ENCODE assay signal across 22 cellular contexts in genomic region chr3:52430416-52430810, GRCh38. TPM values are rescaled to one million over a fixed set of nuclear protein-coding genes. Genes with fewer than 3 reads are reported as not detected.
DNase-seq lines count a peak whose midpoint lies in the region; ATAC-seq, FAIRE-seq and TF ChIP-seq lines count a peak whose summit lies in the region.
"Had no signal": no experiment of that assay in that cellular context is flagged by ENCODE, and none has a peak within 500 bp of the region (broad histone marks: within the 10 kb centered on the region; RNA-seq: fewer than 3 reads in every experiment).

No MANE protein-coding gene starts in this region.

- no peak overlapping the region for H3K27ac Mint-ChIP-seq in stimulated activated memory B cell treated with anti-CD40 and anti-IgM and Interleukin-4, amounts not matched to agents 10 μg/mL and 1 μg/mL and 100 μg/mL, for 72 hours
- H3K27ac Mint-ChIP-seq: CD14-positive monocyte had no signal

- no peak overlapping the region for H2AFZ ChIP-seq in HepG2 (ENCODE audit: low read length)

- no peaks in the 10 kb centered on the region for H3K9me3 ChIP-seq in HepG2 (ENCODE audit: low read length)
- H3K9me3 ChIP-seq in right lobe of liver, result no peaks in the 10 kb centered on the region
- no peaks in the 10 kb centered on the region for H3K9me3 ChIP-seq in kidney (ENCODE audit: control insufficient read depth in 1 of 2, low read length in 2 of 2)
- no peaks in the 10 kb centered on the region for H3K9me3 ChIP-seq in psoas muscle

- peak overlapping the region; percentile 68 for H3K4me2 ChIP-seq in HepG2 (ENCODE audit: low read depth, low read length)

- H3K9ac ChIP-seq in HepG2 (ENCODE audit: insufficient read depth, low read depth, low read length) (peak overlapping the region; percentile 61), kidney (ENCODE audit: low read length in 2 of 2) (no peak overlapping the region)

- TSS peak; percentile 93 for BruUV-seq in HepG2 (replicated peaks; lab: Mats Ljungman, UMichigan)

- TF ChIP-seq CTCF in HepG2 (CRISPR knock-in tag; IDR thresholded peaks at IDR 0.05) (no peak), right lobe of liver (IDR thresholded peaks at IDR 0.05) (no peak), kidney (IDR thresholded peaks at IDR 0.05; ENCODE audit: borderline replicate concordance, extremely low read depth, insufficient read depth) (no peak), psoas muscle (IDR thresholded peaks at IDR 0.05) (no peak)

- H3K27ac ChIP-seq in HepG2 (ENCODE audit: extremely low read length, insufficient read depth, low read length) (peak overlapping the region; percentile 83), right lobe of liver (no peak overlapping the region), kidney (ENCODE audit: low read depth in 2 of 2, low read length in 2 of 2) (peak overlapping the region in 1 of 2 donors; percentile 74), psoas muscle (peak overlapping the region; percentile 61)
- H3K27ac ChIP-seq: RWPE1 had no signal

- TF ChIP-seq POLR2A in HepG2 (IDR thresholded peaks at IDR 0.05; ENCODE audit: insufficient read depth in 1 of 2, low read depth in 2 of 2, low read length in 2 of 2) (no peak), right lobe of liver (IDR thresholded peaks at IDR 0.05) (no peak)

- intact Hi-C loops in HepG2 (cut with micrococcal nuclease; ENCODE audit: unreplicated experiment) (no loop called here), right lobe of liver (cut with DNase I) (no loop called here), kidney (cut with DNase I) (no loop called here), psoas muscle (cut with DNase I) (no loop called here)

- TF ChIP-seq EP300 in HepG2 (IDR thresholded peaks at IDR 0.05; ENCODE audit: low read depth in 2 of 2, low read length in 2 of 2), result no peak
- no peak for TF ChIP-seq EP300 in HepG2 (CRISPR knock-in tag; IDR thresholded peaks at IDR 0.05; ENCODE audit: borderline replicate concordance)

- H3K4me3 Mint-ChIP-seq in stimulated activated memory B cell treated with anti-CD40 and anti-IgM and Interleukin-4, amounts not matched to agents 10 μg/mL and 1 μg/mL and 100 μg/mL, for 72 hours, result no peak overlapping the region
- H3K4me3 Mint-ChIP-seq: CD14-positive monocyte had no signal

- H3K9me3 Mint-ChIP-seq in stimulated activated memory B cell treated with anti-CD40 and anti-IgM and Interleukin-4, amounts not matched to agents 10 μg/mL and 1 μg/mL and 100 μg/mL, for 72 hours, result no peaks in the 10 kb centered on the region

- H3K4me1 ChIP-seq in HepG2 (ENCODE audit: insufficient read depth, low read length) (peaks cover 66% of the 10 kb centered on the region), right lobe of liver (no peaks in the 10 kb centered on the region), kidney (ENCODE audit: control insufficient read depth in 1 of 2, insufficient read depth in 1 of 2, low read depth in 1 of 2, low read length in 2 of 2) (peaks cover 12 to 15% of the 10 kb centered on the region in 2 donors), psoas muscle (peaks cover 15% of the 10 kb centered on the region)

- DNase-seq in HepG2 (ENCODE audit: low spot score) (no peak), right lobe of liver (no peak), kidney (peak; percentile 51), psoas muscle (no peak)
- DNase-seq in activated CD4-positive, alpha-beta T cell treated with anti-CD3 and anti-CD28 coated beads for 4 hours, result no peak
- DNase-seq: ACHN; AML-193; DMS 273 treated with DMSO at 0.1 percent for 48 hours; GF-D8; KBM-7; MV-4-11; NCI-H1417 treated with DMSO at 0.1 percent for 48 hours; NCI-H1930; NCI-H446; NK-92 treated with Interleukin-12 subunit alpha and Interleukin-12 subunit beta, amount 100 ng/mL, for 24 hours had no signal

- in situ Hi-C loops in HepG2 (cut with HindIII; ENCODE audit: extremely low pct_ligation_motif_present, low pct_unique_long_range_greater_than_20kb), result no loop called here

- no peaks in the 10 kb centered on the region for H3K36me3 ChIP-seq in HepG2 (replicated peaks in 1 of 2; ENCODE audit: control insufficient read depth in 1 of 2, insufficient read depth in 2 of 2, low read length in 2 of 2)
- no peaks in the 10 kb centered on the region for H3K36me3 ChIP-seq in right lobe of liver
- H3K36me3 ChIP-seq in kidney (ENCODE audit: control insufficient read depth in 1 of 2, insufficient read depth in 2 of 2, low read length in 2 of 2), result no peaks in the 10 kb centered on the region
- H3K36me3 ChIP-seq in psoas muscle (ENCODE audit: insufficient read depth in 1 of 2, low read depth in 1 of 2), result no peaks in the 10 kb centered on the region

- H3K79me2 ChIP-seq in HepG2 (ENCODE audit: insufficient read depth, low read length), result no peaks in the 10 kb centered on the region

- CTCF ChIA-PET in HepG2 (lab: Yijun Ruan, JAX; ENCODE audit: low intra/inter-chr PET ratio, low total read pairs), result interaction anchor here (4.0 kb wide), 1 partner anchor 16 kb away, joined by 83 read pairs; the partner anchor contains the start of gene SEMA3G

- no peaks in the 10 kb centered on the region for H3K4me1 Mint-ChIP-seq in stimulated activated memory B cell treated with anti-CD40 and anti-IgM and Interleukin-4, amounts not matched to agents 10 μg/mL and 1 μg/mL and 100 μg/mL, for 72 hours

- H3K27me3 Mint-ChIP-seq in stimulated activated memory B cell treated with anti-CD40 and anti-IgM and Interleukin-4, amounts not matched to agents 10 μg/mL and 1 μg/mL and 100 μg/mL, for 72 hours, result no peaks in the 10 kb centered on the region

- TF ChIP-seq RAD21 in HepG2 (CRISPR knock-in tag; IDR thresholded peaks at IDR 0.05), result no peak

- no peaks in the 10 kb centered on the region for H3K36me3 Mint-ChIP-seq in stimulated activated memory B cell treated with anti-CD40 and anti-IgM and Interleukin-4, amounts not matched to agents 10 μg/mL and 1 μg/mL and 100 μg/mL, for 72 hours
- H3K36me3 Mint-ChIP-seq: CD14-positive monocyte had no signal

- no peaks in the 10 kb centered on the region for H3K27me3 ChIP-seq in HepG2 (ENCODE audit: control insufficient read depth in 1 of 2, insufficient read depth in 2 of 2, low read length in 2 of 2)
- no peaks in the 10 kb centered on the region for H3K27me3 ChIP-seq in right lobe of liver
- H3K27me3 ChIP-seq in psoas muscle (ENCODE audit: insufficient read depth in 3 of 3, low read length in 2 of 3), result no peaks in the 10 kb centered on the region

- peak; percentile 1; the same call in 1 of the 3 replicates for ATAC-seq in HepG2
- ATAC-seq in right lobe of liver, result no peak
- ATAC-seq in psoas muscle, result no peak
- no peak for ATAC-seq in GM19023 (IDR thresholded peaks at IDR 0.05; ENCODE audit: unreplicated experiment)
- ATAC-seq in stimulated activated memory B cell treated with anti-CD40 and anti-IgM and Interleukin-4, amounts not matched to agents 10 μg/mL and 1 μg/mL and 100 μg/mL, for 72 hours, result no peak

- no peak for FAIRE-seq in HepG2 (lab: Jason Lieb, UNC)
- no peak for FAIRE-seq in kidney (lab: Jason Lieb, UNC)
- FAIRE-seq: GM12891, H1 had no signal

- H3K4me3 ChIP-seq in HepG2 (replicated peaks in 1 of 3; ENCODE audit: insufficient read depth in 1 of 3, low read depth in 2 of 3, low read length in 3 of 3) (peak overlapping the region in 1 of 3 experiments; percentile 34; a peak in 2 of 6 replicates), right lobe of liver (no peak overlapping the region), kidney (ENCODE audit: low read length in 2 of 2) (no peak overlapping the region), psoas muscle (no peak overlapping the region)

- 70% methylated on average over 9 of the region's 9 CpGs for WGBS in HepG2 (ENCODE audit: low lambda C conversion rate)
- 75% methylated on average over 5 of the region's 9 CpGs for WGBS in right lobe of liver (ENCODE audit: insufficient coverage, low coverage, low lambda C conversion rate, missing lambda C conversion rate)
- WGBS in psoas muscle, 3 donors, result 75 to 86% (median 79%) methylated on average over 9 of the region's 9 CpGs

- POLR2A ChIA-PET in HepG2 (lab: Yijun Ruan, JAX), result interaction anchor here (0.9 to 1.2 kb wide), 2 partner anchors 15 to 106 kb away, joined by 3 read pairs; partner anchors contain the start of genes SEMA3G and UQCC5

- no peaks in the 10 kb centered on the region for H4K20me1 ChIP-seq in HepG2 (ENCODE audit: insufficient read depth, low read length)

RNA-seq across cellular contexts. Expression of gene SEMA3G, which starts 14.5 kb away (rescaled TPM):
- 2.0 and 6.1 TPM in 2 replicates for total RNA-seq in HepG2 (2016; rRNA removed; fragmentation: Illumina TruSeq; extraction: Trizol)
- total RNA-seq in HepG2 (2016; cell fraction: cytosol; rRNA removed; fragmentation: Illumina TruSeq; extraction: Trizol; ENCODE audit: low read depth), result 0.44 and 0.61 TPM in 2 replicates
- 1.9 and 7.2 TPM in 2 replicates for total RNA-seq in HepG2 (2016; cell fraction: insoluble cytoplasmic fraction; rRNA removed; fragmentation: Illumina TruSeq; extraction: Trizol)
- total RNA-seq in HepG2 (2016; cell fraction: membrane; rRNA removed; fragmentation: Illumina TruSeq; extraction: Trizol), result 1.0 and 1.1 TPM in 2 replicates
- total RNA-seq in HepG2 (2016; cell fraction: nucleus; rRNA removed; fragmentation: Illumina TruSeq; extraction: Trizol), result 5.8 and 8.3 TPM in 2 replicates
- polyA plus RNA-seq in HepG2 (2011; rRNA removed), result 8.3 and 13.4 TPM in 2 replicates
- polyA plus RNA-seq in HepG2 (2011; cell fraction: cytosol; rRNA removed), result 8.0 and 10.3 TPM in 2 replicates
- 21.7 and 30.5 TPM in 2 replicates for polyA plus RNA-seq in HepG2 (2011; cell fraction: nucleus; rRNA removed)
- 14.2 and 15.4 TPM in 2 replicates for polyA plus RNA-seq in HepG2 (2012)
- 0.33 and 0.36 TPM in 2 replicates for polyA plus RNA-seq in HepG2 (2016; cell fraction: cytosol; fragmentation: Illumina TruSeq; extraction: Trizol; ENCODE audit: low read depth)
- polyA plus RNA-seq in HepG2 (2016; cell fraction: insoluble cytoplasmic fraction; fragmentation: Illumina TruSeq; extraction: Trizol; ENCODE audit: low read depth), result 1.4 and 2.1 TPM in 2 replicates
- polyA plus RNA-seq in HepG2 (2016; cell fraction: membrane; fragmentation: Illumina TruSeq; extraction: Trizol; ENCODE audit: low read depth), result 0.62 and 0.71 TPM in 2 replicates
- polyA plus RNA-seq in HepG2 (2016; cell fraction: nucleus; fragmentation: Illumina TruSeq; extraction: Trizol; ENCODE audit: insufficient read depth, low read depth), result 8.4 and 8.8 TPM in 2 replicates
- polyA minus RNA-seq in HepG2 (2011; rRNA and poly(A)+ RNA removed; ENCODE audit: low replicate concordance), result 1.2 and 22.3 TPM in 2 replicates
- 6.4 and 10.0 TPM in 2 replicates for polyA minus RNA-seq in HepG2 (2011; cell fraction: cytosol; rRNA and poly(A)+ RNA removed)
- 11.9 and 12.6 TPM in 2 replicates for polyA minus RNA-seq in HepG2 (2011; cell fraction: nucleus; rRNA and poly(A)+ RNA removed)
- 1 to 10 TPM in 2 of 6 experiments, under 1 TPM in 4; 0.60 to 2.8 (median 0.80) TPM for total RNA-seq in right lobe of liver
- 25.7 TPM for total RNA-seq in kidney
- polyA plus RNA-seq in kidney (ENCODE audit: insufficient read depth, low read depth, low replicate concordance), result 28.2 TPM
- total RNA-seq in psoas muscle, result 10 to 100 TPM in 2 of 4 donors, 1 to 10 TPM in 2; 6.0 to 13.8 (median 9.5) TPM
- polyA plus RNA-seq in psoas muscle, result 1 to 10 TPM; 6.2 to 8.8 (median 6.5) TPM
- polyA plus RNA-seq: CD14-positive monocyte had no signal

RNA-seq across cellular contexts. Expression of gene PHF7, which starts 20.0 kb away (rescaled TPM):
- total RNA-seq in HepG2 (2016; rRNA removed; fragmentation: Illumina TruSeq; extraction: Trizol), result 4.5 and 5.2 TPM in 2 replicates
- total RNA-seq in HepG2 (2016; cell fraction: cytosol; rRNA removed; fragmentation: Illumina TruSeq; extraction: Trizol; ENCODE audit: low read depth), result 6.6 and 9.4 TPM in 2 replicates
- 4.7 TPM in 2 replicates for total RNA-seq in HepG2 (2016; cell fraction: insoluble cytoplasmic fraction; rRNA removed; fragmentation: Illumina TruSeq; extraction: Trizol)
- 8.8 and 9.5 TPM in 2 replicates for total RNA-seq in HepG2 (2016; cell fraction: membrane; rRNA removed; fragmentation: Illumina TruSeq; extraction: Trizol)
- 5.2 and 5.7 TPM in 2 replicates for total RNA-seq in HepG2 (2016; cell fraction: nucleus; rRNA removed; fragmentation: Illumina TruSeq; extraction: Trizol)
- polyA plus RNA-seq in HepG2 (2011; rRNA removed), result 8.8 and 12.6 TPM in 2 replicates
- polyA plus RNA-seq in HepG2 (2011; cell fraction: cytosol; rRNA removed), result 5.8 and 6.9 TPM in 2 replicates
- polyA plus RNA-seq in HepG2 (2011; cell fraction: nucleus; rRNA removed), result 20.4 and 21.4 TPM in 2 replicates
- polyA plus RNA-seq in HepG2 (2012), result 6.3 and 8.7 TPM in 2 replicates
- polyA plus RNA-seq in HepG2 (2016; cell fraction: cytosol; fragmentation: Illumina TruSeq; extraction: Trizol; ENCODE audit: low read depth), result 4.0 and 5.7 TPM in 2 replicates
- 4.4 and 4.9 TPM in 2 replicates for polyA plus RNA-seq in HepG2 (2016; cell fraction: insoluble cytoplasmic fraction; fragmentation: Illumina TruSeq; extraction: Trizol; ENCODE audit: low read depth)
- polyA plus RNA-seq in HepG2 (2016; cell fraction: membrane; fragmentation: Illumina TruSeq; extraction: Trizol; ENCODE audit: low read depth), result 5.7 and 8.0 TPM in 2 replicates
- 11.1 and 11.4 TPM in 2 replicates for polyA plus RNA-seq in HepG2 (2016; cell fraction: nucleus; fragmentation: Illumina TruSeq; extraction: Trizol; ENCODE audit: insufficient read depth, low read depth)
- 6.1 and 6.8 TPM in 2 replicates for polyA minus RNA-seq in HepG2 (2011; rRNA and poly(A)+ RNA removed; ENCODE audit: low replicate concordance)
- 3.0 and 4.6 TPM in 2 replicates for polyA minus RNA-seq in HepG2 (2011; cell fraction: cytosol; rRNA and poly(A)+ RNA removed)
- polyA minus RNA-seq in HepG2 (2011; cell fraction: nucleus; rRNA and poly(A)+ RNA removed), result 17.4 and 17.6 TPM in 2 replicates
- 1 to 10 TPM; 2.6 to 4.8 (median 4.0) TPM for total RNA-seq in right lobe of liver
- total RNA-seq in kidney, result 8.8 TPM
- polyA plus RNA-seq in kidney (ENCODE audit: insufficient read depth, low read depth, low replicate concordance), result 3.9 TPM
- 10 to 100 TPM in 1 of 4 donors, 1 to 10 TPM in 3; 4.2 to 15.5 (median 7.3) TPM for total RNA-seq in psoas muscle
- 10 to 100 TPM in 1 of 3 donors, 1 to 10 TPM in 2; 4.2 to 13.4 (median 4.6) TPM for polyA plus RNA-seq in psoas muscle

RNA-seq across cellular contexts. Expression of gene BAP1, which starts 20.6 kb away (rescaled TPM):
- 46.9 and 59.1 TPM in 2 replicates for total RNA-seq in HepG2 (2016; rRNA removed; fragmentation: Illumina TruSeq; extraction: Trizol)
- total RNA-seq in HepG2 (2016; cell fraction: cytosol; rRNA removed; fragmentation: Illumina TruSeq; extraction: Trizol; ENCODE audit: low read depth), result 21.1 and 21.7 TPM in 2 replicates
- total RNA-seq in HepG2 (2016; cell fraction: insoluble cytoplasmic fraction; rRNA removed; fragmentation: Illumina TruSeq; extraction: Trizol), result 42.9 and 60.4 TPM in 2 replicates
- 58.0 and 59.4 TPM in 2 replicates for total RNA-seq in HepG2 (2016; cell fraction: membrane; rRNA removed; fragmentation: Illumina TruSeq; extraction: Trizol)
- total RNA-seq in HepG2 (2016; cell fraction: nucleus; rRNA removed; fragmentation: Illumina TruSeq; extraction: Trizol), result 36.8 and 40.5 TPM in 2 replicates
- 66.1 and 67.1 TPM in 2 replicates for polyA plus RNA-seq in HepG2 (2011; rRNA removed)
- 48.2 and 60.5 TPM in 2 replicates for polyA plus RNA-seq in HepG2 (2011; cell fraction: cytosol; rRNA removed)
- 163 and 192 TPM in 2 replicates for polyA plus RNA-seq in HepG2 (2011; cell fraction: nucleus; rRNA removed)
- polyA plus RNA-seq in HepG2 (2012), result 45.8 and 59.1 TPM in 2 replicates
- 15.5 and 16.5 TPM in 2 replicates for polyA plus RNA-seq in HepG2 (2016; cell fraction: cytosol; fragmentation: Illumina TruSeq; extraction: Trizol; ENCODE audit: low read depth)
- 43.9 and 49.5 TPM in 2 replicates for polyA plus RNA-seq in HepG2 (2016; cell fraction: insoluble cytoplasmic fraction; fragmentation: Illumina TruSeq; extraction: Trizol; ENCODE audit: low read depth)
- 45.8 and 47.0 TPM in 2 replicates for polyA plus RNA-seq in HepG2 (2016; cell fraction: membrane; fragmentation: Illumina TruSeq; extraction: Trizol; ENCODE audit: low read depth)
- polyA plus RNA-seq in HepG2 (2016; cell fraction: nucleus; fragmentation: Illumina TruSeq; extraction: Trizol; ENCODE audit: insufficient read depth, low read depth), result 76.0 and 87.9 TPM in 2 replicates
- polyA minus RNA-seq in HepG2 (2011; rRNA and poly(A)+ RNA removed; ENCODE audit: low replicate concordance), result 109 and 119 TPM in 2 replicates
- polyA minus RNA-seq in HepG2 (2011; cell fraction: cytosol; rRNA and poly(A)+ RNA removed), result 30.5 and 32.0 TPM in 2 replicates
- polyA minus RNA-seq in HepG2 (2011; cell fraction: nucleus; rRNA and poly(A)+ RNA removed), result 42.9 and 47.1 TPM in 2 replicates
- total RNA-seq in right lobe of liver, result 10 to 100 TPM; 33.1 to 46.5 (median 38.7) TPM
- total RNA-seq in kidney, result 72.5 TPM
- 61.6 TPM for polyA plus RNA-seq in kidney (ENCODE audit: insufficient read depth, low read depth, low replicate concordance)
- 10 to 100 TPM; 61.1 to 78.1 (median 70.7) TPM for total RNA-seq in psoas muscle
- polyA plus RNA-seq in psoas muscle, result 100 to 1,000 TPM in 1 of 3 donors, 10 to 100 TPM in 2; 65.7 to 104 (median 78.9) TPM

RNA-seq across cellular contexts. Expression of gene TNNC1, which starts 23.4 kb away (rescaled TPM):
- total RNA-seq in HepG2 (2016; rRNA removed; fragmentation: Illumina TruSeq; extraction: Trizol), result 11.8 and 18.7 TPM in 2 replicates
- 4.4 and 4.6 TPM in 2 replicates for total RNA-seq in HepG2 (2016; cell fraction: cytosol; rRNA removed; fragmentation: Illumina TruSeq; extraction: Trizol; ENCODE audit: low read depth)
- total RNA-seq in HepG2 (2016; cell fraction: insoluble cytoplasmic fraction; rRNA removed; fragmentation: Illumina TruSeq; extraction: Trizol), result 13.2 and 20.1 TPM in 2 replicates
- 2.5 and 5.3 TPM in 2 replicates for total RNA-seq in HepG2 (2016; cell fraction: membrane; rRNA removed; fragmentation: Illumina TruSeq; extraction: Trizol)
- total RNA-seq in HepG2 (2016; cell fraction: nucleus; rRNA removed; fragmentation: Illumina TruSeq; extraction: Trizol), result 5.4 and 5.7 TPM in 2 replicates
- polyA plus RNA-seq in HepG2 (2011; rRNA removed), result 36.4 and 39.5 TPM in 2 replicates
- 53.0 and 54.8 TPM in 2 replicates for polyA plus RNA-seq in HepG2 (2011; cell fraction: cytosol; rRNA removed)
- 14.3 and 16.8 TPM in 2 replicates for polyA plus RNA-seq in HepG2 (2011; cell fraction: nucleus; rRNA removed)
- polyA plus RNA-seq in HepG2 (2012), result 10.9 and 12.3 TPM in 2 replicates
- 3.3 and 4.0 TPM in 2 replicates for polyA plus RNA-seq in HepG2 (2016; cell fraction: cytosol; fragmentation: Illumina TruSeq; extraction: Trizol; ENCODE audit: low read depth)
- polyA plus RNA-seq in HepG2 (2016; cell fraction: insoluble cytoplasmic fraction; fragmentation: Illumina TruSeq; extraction: Trizol; ENCODE audit: low read depth), result 17.1 and 18.1 TPM in 2 replicates
- 2.7 and 3.3 TPM in 2 replicates for polyA plus RNA-seq in HepG2 (2016; cell fraction: membrane; fragmentation: Illumina TruSeq; extraction: Trizol; ENCODE audit: low read depth)
- polyA plus RNA-seq in HepG2 (2016; cell fraction: nucleus; fragmentation: Illumina TruSeq; extraction: Trizol; ENCODE audit: insufficient read depth, low read depth), result 6.6 and 10.5 TPM in 2 replicates
- 7.0 and 8.2 TPM in 2 replicates for polyA minus RNA-seq in HepG2 (2011; rRNA and poly(A)+ RNA removed; ENCODE audit: low replicate concordance)
- 4.5 and 5.4 TPM in 2 replicates for polyA minus RNA-seq in HepG2 (2011; cell fraction: cytosol; rRNA and poly(A)+ RNA removed)
- polyA minus RNA-seq in HepG2 (2011; cell fraction: nucleus; rRNA and poly(A)+ RNA removed), result 4.5 and 4.6 TPM in 2 replicates
- total RNA-seq in right lobe of liver, result 10 to 100 TPM in 1 of 6 experiments, 1 to 10 TPM in 3, under 1 TPM in 2; 0.55 to 12.2 (median 1.3) TPM
- 2.2 TPM for total RNA-seq in kidney
- polyA plus RNA-seq in kidney (ENCODE audit: insufficient read depth, low read depth, low replicate concordance), result 86.6 TPM
- 1,000 to 10,000 TPM; 5,645 to 6,422 (median 6,257) TPM for total RNA-seq in psoas muscle
- polyA plus RNA-seq in psoas muscle, result 1,000 to 10,000 TPM; 4,153 to 7,172 (median 6,558) TPM
- total RNA-seq: Daoy had no signal
- polyA plus RNA-seq: CD14-positive monocyte had no signal

RNA-seq across cellular contexts. Expression of gene NISCH, which starts 25.0 kb away (rescaled TPM):
- total RNA-seq in HepG2 (2016; rRNA removed; fragmentation: Illumina TruSeq; extraction: Trizol), result 15.3 and 27.0 TPM in 2 replicates
- total RNA-seq in HepG2 (2016; cell fraction: cytosol; rRNA removed; fragmentation: Illumina TruSeq; extraction: Trizol; ENCODE audit: low read depth), result 10.8 and 11.5 TPM in 2 replicates
- total RNA-seq in HepG2 (2016; cell fraction: insoluble cytoplasmic fraction; rRNA removed; fragmentation: Illumina TruSeq; extraction: Trizol), result 10.9 and 25.7 TPM in 2 replicates
- total RNA-seq in HepG2 (2016; cell fraction: membrane; rRNA removed; fragmentation: Illumina TruSeq; extraction: Trizol), result 11.3 and 12.4 TPM in 2 replicates
- 36.6 and 40.4 TPM in 2 replicates for total RNA-seq in HepG2 (2016; cell fraction: nucleus; rRNA removed; fragmentation: Illumina TruSeq; extraction: Trizol)
- polyA plus RNA-seq in HepG2 (2011; rRNA removed), result 47.6 and 63.0 TPM in 2 replicates
- 17.8 and 20.4 TPM in 2 replicates for polyA plus RNA-seq in HepG2 (2011; cell fraction: cytosol; rRNA removed)
- polyA plus RNA-seq in HepG2 (2011; cell fraction: nucleus; rRNA removed), result 441 and 512 TPM in 2 replicates
- 31.6 and 39.4 TPM in 2 replicates for polyA plus RNA-seq in HepG2 (2012)
- 3.2 and 3.7 TPM in 2 replicates for polyA plus RNA-seq in HepG2 (2016; cell fraction: cytosol; fragmentation: Illumina TruSeq; extraction: Trizol; ENCODE audit: low read depth)
- polyA plus RNA-seq in HepG2 (2016; cell fraction: insoluble cytoplasmic fraction; fragmentation: Illumina TruSeq; extraction: Trizol; ENCODE audit: low read depth), result 9.4 and 12.9 TPM in 2 replicates
- polyA plus RNA-seq in HepG2 (2016; cell fraction: membrane; fragmentation: Illumina TruSeq; extraction: Trizol; ENCODE audit: low read depth), result 6.4 and 6.7 TPM in 2 replicates
- polyA plus RNA-seq in HepG2 (2016; cell fraction: nucleus; fragmentation: Illumina TruSeq; extraction: Trizol; ENCODE audit: insufficient read depth, low read depth), result 96.6 and 101 TPM in 2 replicates
- polyA minus RNA-seq in HepG2 (2011; rRNA and poly(A)+ RNA removed; ENCODE audit: low replicate concordance), result 50.0 and 58.0 TPM in 2 replicates
- 15.2 and 15.4 TPM in 2 replicates for polyA minus RNA-seq in HepG2 (2011; cell fraction: cytosol; rRNA and poly(A)+ RNA removed)
- polyA minus RNA-seq in HepG2 (2011; cell fraction: nucleus; rRNA and poly(A)+ RNA removed), result 97.0 and 102 TPM in 2 replicates
- 10 to 100 TPM; 19.7 to 51.9 (median 30.6) TPM for total RNA-seq in right lobe of liver
- 98.7 TPM for total RNA-seq in kidney
- 36.1 TPM for polyA plus RNA-seq in kidney (ENCODE audit: insufficient read depth, low read depth, low replicate concordance)
- 10 to 100 TPM; 16.7 to 33.4 (median 28.1) TPM for total RNA-seq in psoas muscle
- polyA plus RNA-seq in psoas muscle, result 10 to 100 TPM; 14.3 to 28.8 (median 15.8) TPM

Comparison
In these comparisons a context has a peak if more than half of its experiments do, and no peak if none do; other contexts are left out.
1. H3K27ac ChIP-seq: peak in HepG2 (single experiment) and psoas muscle (single experiment); none in right lobe of liver (0 of 3).